ENCODE assay signal across 9 cellular contexts in the genomic region with DNA sequence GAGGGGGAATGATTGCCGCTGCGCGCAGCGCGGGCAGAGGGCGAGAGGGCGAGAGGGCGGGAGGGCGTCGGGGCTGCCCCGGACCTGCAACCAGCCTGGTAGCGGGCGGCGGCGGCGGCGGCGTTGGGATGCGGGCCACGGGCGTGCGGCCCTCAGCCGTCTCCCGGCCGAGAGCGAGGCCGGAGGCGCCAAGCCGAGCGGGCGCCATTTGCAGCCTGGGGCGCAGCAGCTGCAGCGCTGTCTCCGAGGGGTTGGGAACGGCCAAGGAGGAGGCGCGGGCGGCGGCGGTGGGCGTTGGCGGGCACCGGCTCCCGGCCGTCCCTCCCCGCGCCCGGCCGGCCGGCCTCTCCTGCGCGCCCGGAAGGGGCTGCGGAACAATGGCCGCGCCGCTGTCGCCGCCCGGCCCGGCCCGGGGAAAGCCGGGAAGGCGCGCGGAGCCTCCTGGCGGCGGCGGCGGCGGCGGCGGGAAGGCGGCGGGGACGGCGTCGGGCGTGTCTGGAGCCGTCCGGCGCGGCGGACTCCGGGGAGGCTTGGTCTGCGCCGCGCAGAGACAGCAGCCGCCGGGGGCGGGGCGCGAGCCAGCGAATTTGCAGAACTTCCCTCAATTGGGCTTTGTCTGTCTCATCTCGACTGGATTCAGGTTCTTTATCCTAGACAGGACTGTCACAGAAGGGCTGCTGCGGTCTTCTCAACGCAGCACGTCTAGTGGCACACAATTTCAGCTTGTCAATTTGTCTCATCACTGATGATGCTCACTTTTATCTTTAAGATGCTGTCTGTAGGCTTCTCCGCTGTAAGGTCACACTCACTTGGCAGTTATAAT. TPM values are rescaled to one million over a fixed set of nuclear protein-coding genes. Genes with fewer than 3 reads are reported as not detected.
DNase-seq lines count a peak whose midpoint lies in the region; ATAC-seq and TF ChIP-seq lines count a peak whose summit lies in the region.
"Had no signal": no experiment of that assay in that cellular context is flagged by ENCODE, and none has a peak within 500 bp of the region (broad histone marks: within the 10 kb centered on the region; RNA-seq: fewer than 3 reads in every experiment).

No MANE protein-coding gene starts in this region.

- WGBS in transverse colon (ENCODE audit: low coverage in 1 of 2), 2 donors: 1 to 9% methylated on average over 5 to 53 of the region's 99 CpGs

- H3K36me3 Mint-ChIP-seq in activated T-helper 17 cell treated with anti-CD3 and anti-CD28 coated beads, Interleukin-2, amount 50 U/mL, for 72 hours (ENCODE audit: low read depth): no peaks in the 10 kb centered on the region
- no peaks in the 10 kb centered on the region for H3K36me3 Mint-ChIP-seq in natural killer cell

- no peaks in the 10 kb centered on the region for H3K27me3 ChIP-seq in transverse colon

- no peaks in the 10 kb centered on the region for H3K36me3 ChIP-seq in transverse colon

- DNase-seq in EL (peak; percentile 64), NCI-H526 (lab: John Stamatoyannopoulos, UW) (peak; percentile 23 to 92), foreskin fibroblast (peak; percentile 56 to 86), natural killer cell (no peak), transverse colon (peak; percentile 72), NCI-H524 treated with DMSO at 0.1 percent for 48 hours (lab: John Stamatoyannopoulos, UW) (no peak)

- TF ChIP-seq CTCF in foreskin fibroblast (IDR thresholded peaks at IDR 0.05; ENCODE audit: low read depth, low read length) (no peak), natural killer cell (IDR thresholded peaks at IDR 0.05) (no peak), transverse colon (IDR thresholded peaks at IDR 0.05) (peak in 1 of 5 experiments; percentile 14)

- in situ Hi-C loops in transverse colon (cut with MboI; ENCODE audit: low pct_ligation_motif_present in 1 of 4, low pct_unique_long_range_greater_than_20kb in 1 of 4, low sequenced_read_pairs in 3 of 4): loop anchor here in 1 of 4 donors (25.0 kb wide), 1 partner anchor 287 kb away; no protein-coding TSS in a partner anchor

- H3K4me1 ChIP-seq in transverse colon: peaks cover 0 to 11% (median 3%) of the 10 kb centered on the region in 4 donors

- intact Hi-C loops in natural killer cell (cut with micrococcal nuclease) (no loop called here), transverse colon (cut with DNase I; ENCODE audit: low total_unique reads) (no loop called here)

- ATAC-seq in HG02981 (IDR thresholded peaks at IDR 0.05; ENCODE audit: unreplicated experiment) (peak; percentile 63), natural killer cell (peak in 2 of 3 donors; percentile 38 to 65)
- peak; percentile 81 for ATAC-seq in activated T-helper 17 cell treated with anti-CD3 and anti-CD28 coated beads, Interleukin-2, amount 50 U/mL, for 72 hours (replicated peaks)

- peaks cover 4% of the 10 kb centered on the region for H3K4me1 Mint-ChIP-seq in activated T-helper 17 cell treated with anti-CD3 and anti-CD28 coated beads, Interleukin-2, amount 50 U/mL, for 72 hours
- H3K4me1 Mint-ChIP-seq in natural killer cell: no peaks in the 10 kb centered on the region

- TF ChIP-seq EP300 in transverse colon (IDR thresholded peaks at IDR 0.05; ENCODE audit: low read depth): no peak

- peaks cover 14% of the 10 kb centered on the region for H3K27me3 Mint-ChIP-seq in activated T-helper 17 cell treated with anti-CD3 and anti-CD28 coated beads, Interleukin-2, amount 50 U/mL, for 72 hours
- H3K27me3 Mint-ChIP-seq in natural killer cell (ENCODE audit: low read depth in 2 of 2): peaks cover 38 to 48% of the 10 kb centered on the region in 2 donors

- H3K4me3 ChIP-seq in foreskin fibroblast (ENCODE audit: low read depth in 1 of 2, low read length in 2 of 2) (peak overlapping the region; percentile 51 to 61), transverse colon (peak overlapping the region; percentile 71 to 92 (median 88))

- H3K4me3 Mint-ChIP-seq in activated T-helper 17 cell treated with anti-CD3 and anti-CD28 coated beads, Interleukin-2, amount 50 U/mL, for 72 hours: peak overlapping the region; percentile 67
- H3K4me3 Mint-ChIP-seq in natural killer cell: peak overlapping the region; percentile 77

- no peak overlapping the region for H3K27ac Mint-ChIP-seq in activated T-helper 17 cell treated with anti-CD3 and anti-CD28 coated beads, Interleukin-2, amount 50 U/mL, for 72 hours
- no peak overlapping the region for H3K27ac Mint-ChIP-seq in natural killer cell

- TF ChIP-seq POLR2A in transverse colon (IDR thresholded peaks at IDR 0.05): no peak

- H3K9me3 ChIP-seq in transverse colon: no peaks in the 10 kb centered on the region

- H3K9me3 Mint-ChIP-seq in activated T-helper 17 cell treated with anti-CD3 and anti-CD28 coated beads, Interleukin-2, amount 50 U/mL, for 72 hours: no peaks in the 10 kb centered on the region
- H3K9me3 Mint-ChIP-seq in natural killer cell: no peaks in the 10 kb centered on the region

- peak overlapping the region; percentile 96 to 97 (median 96) for H3K27ac ChIP-seq in transverse colon

RNA-seq across cellular contexts. Expression of gene ZBTB8B, which starts 35.7 kb away (rescaled TPM):
- not detected for total RNA-seq in activated T-helper 17 cell treated with anti-CD3 and anti-CD28 coated beads, Interleukin-2, amount 50 U/mL, for 72 hours
- total RNA-seq in natural killer cell: not detected
- total RNA-seq in transverse colon: under 1 TPM in 1 of 4 donors, not detected in 3; under 0.01 TPM
- total RNA-seq: glomerular endothelial cell had no signal

RNA-seq across cellular contexts. Expression of gene ZBTB8A, which starts 38.6 kb away (rescaled TPM):
- under 1 TPM; 0.03 to 0.26 TPM for total RNA-seq in activated T-helper 17 cell treated with anti-CD3 and anti-CD28 coated beads, Interleukin-2, amount 50 U/mL, for 72 hours
- total RNA-seq in natural killer cell (under 1 TPM; 0.16 to 0.50 (median 0.33) TPM), transverse colon (10 to 100 TPM in 1 of 4 donors, 1 to 10 TPM in 3; 2.2 to 21.1 (median 6.6) TPM)

Comparison
In these comparisons a context has a peak if more than half of its experiments do, and no peak if none do; other contexts are left out.
1. DNase-seq: peak in EL (single experiment), NCI-H526 (2 of 2), foreskin fibroblast (2 of 2) and transverse colon (single experiment); none in natural killer cell (single experiment) and NCI-H524 treated with DMSO at 0.1 percent for 48 hours (single experiment).
2. Peak in every context shown above with its lines, with median percentiles within 50 percentile points of each other: ATAC-seq.